22 cellular contexts compared by ENCODE assay signal in genomic region chr15:41746802-41747201, GRCh38. TPM values are rescaled to one million over a fixed set of nuclear protein-coding genes. Genes with fewer than 3 reads are reported as not detected.
A peak's percentile ranks its signal among the peaks of the same experiment; 100 is the strongest.
DNase-seq lines count a peak whose midpoint lies in the region; ATAC-seq, FAIRE-seq and TF ChIP-seq lines count a peak whose summit lies in the region.
"Had no signal": no experiment of that assay in that cellular context is flagged by ENCODE, and none has a peak within 500 bp of the region (broad histone marks: within the 10 kb centered on the region; RNA-seq: fewer than 3 reads in every experiment).

No MANE protein-coding gene starts in this region.

- FAIRE-seq in A204.1 (lab: Jason Lieb, UNC): peak; percentile 34
- no peak for FAIRE-seq in astrocyte (lab: Jason Lieb, UNC)
- FAIRE-seq: urothelium cell line had no signal

- no peak overlapping the region for H3K27ac ChIP-seq in GM23248
- no peak overlapping the region for H3K27ac ChIP-seq in astrocyte (ENCODE audit: low read depth, low read length)
- no peak overlapping the region for H3K27ac ChIP-seq in endodermal cell (ENCODE audit: low read depth, low read length)
- H3K27ac ChIP-seq: WERI-Rb-1 had no signal

- TF ChIP-seq CTCF in astrocyte (IDR thresholded peaks at IDR 0.05; ENCODE audit: insufficient read depth, low read depth, low read length) (no peak), foreskin fibroblast (IDR thresholded peaks at IDR 0.05; ENCODE audit: low read depth, low read length) (no peak), endodermal cell (conservative IDR thresholded peaks at IDR 0.05) (no peak)

- peaks cover 11% of the 10 kb centered on the region for H3K36me3 ChIP-seq in GM23248 (ENCODE audit: low read depth)
- H3K36me3 ChIP-seq in astrocyte (ENCODE audit: insufficient read depth, low read length): peaks cover 20% of the 10 kb centered on the region
- peaks cover 59% of the 10 kb centered on the region for H3K36me3 ChIP-seq in endodermal cell (ENCODE audit: control insufficient read depth, insufficient read depth, low read length)

- H3K27ac Mint-ChIP-seq in astrocyte (ENCODE audit: unreplicated experiment) (no peak overlapping the region), endodermal cell (no peak overlapping the region)
- H3K27ac Mint-ChIP-seq: CD4-positive, alpha-beta T cell; T-helper 17 cell had no signal

- no peak overlapping the region for H3K4me2 ChIP-seq in GM23248 (ENCODE audit: unreplicated experiment)
- no peak overlapping the region for H3K4me2 ChIP-seq in astrocyte (ENCODE audit: low read length)

- H3K27me3 Mint-ChIP-seq in astrocyte (ENCODE audit: low read depth, unreplicated experiment) (no peaks in the 10 kb centered on the region), endodermal cell (ENCODE audit: insufficient read depth) (no peaks in the 10 kb centered on the region)
- H3K27me3 Mint-ChIP-seq: CD4-positive, alpha-beta T cell; T-helper 17 cell had no signal

- no peak overlapping the region for H3K9ac ChIP-seq in GM23248
- no peak overlapping the region for H3K9ac ChIP-seq in astrocyte (ENCODE audit: low read length)
- no peak overlapping the region for H3K9ac ChIP-seq in endodermal cell (ENCODE audit: extremely low read depth, low read length, poor library complexity, severe bottlenecking)

- no peak overlapping the region for H3K4me3 Mint-ChIP-seq in astrocyte (ENCODE audit: unreplicated experiment)
- H3K4me3 Mint-ChIP-seq in endodermal cell: no peak overlapping the region
- H3K4me3 Mint-ChIP-seq: CD4-positive, alpha-beta T cell; neural crest cell; T-helper 17 cell had no signal

- H4K20me1 ChIP-seq in GM23248 (ENCODE audit: insufficient read depth): no peaks in the 10 kb centered on the region
- peaks cover 16% of the 10 kb centered on the region for H4K20me1 ChIP-seq in astrocyte (ENCODE audit: insufficient read depth, low read length)

- H3K79me2 ChIP-seq in GM23248 (ENCODE audit: insufficient read depth) (no peaks in the 10 kb centered on the region), astrocyte (ENCODE audit: insufficient read depth, low read length) (no peaks in the 10 kb centered on the region)

- H3K9me3 Mint-ChIP-seq in astrocyte (ENCODE audit: unreplicated experiment) (no peaks in the 10 kb centered on the region), endodermal cell (no peaks in the 10 kb centered on the region)
- H3K9me3 Mint-ChIP-seq: CD4-positive, alpha-beta T cell; neural crest cell had no signal

- H3K36me3 Mint-ChIP-seq in astrocyte (ENCODE audit: low read depth, unreplicated experiment) (peaks cover 25% of the 10 kb centered on the region), endodermal cell (ENCODE audit: low read depth) (peaks cover 64% of the 10 kb centered on the region)

- H3K9me3 ChIP-seq in GM23248 (ENCODE audit: low read depth): no peaks in the 10 kb centered on the region
- H3K9me3 ChIP-seq in astrocyte (ENCODE audit: insufficient read depth, low read depth, low read length): no peaks in the 10 kb centered on the region
- H3K9me3 ChIP-seq in endodermal cell (ENCODE audit: control insufficient read depth, low read length): no peaks in the 10 kb centered on the region
- H3K9me3 ChIP-seq: mucosa of descending colon had no signal

- 84 to 89% methylated on average over 1 of the region's 1 CpG for WGBS in GM23248 (ENCODE audit: low coverage in 1 of 2, low lambda C conversion rate in 2 of 2, missing lambda C conversion rate in 2 of 2), 2 experiments
- WGBS in endodermal cell (ENCODE audit: insufficient coverage in 1 of 2, insufficient read length in 1 of 2), 2 experiments: 86% methylated on average over 1 of the region's 1 CpG; no CpG with 5 or more reads in 1 of the 2 experiments

- intact Hi-C loops in cardiac septum (cut with DNase I): no loop called here

- no peak for ATAC-seq in GM19023 (IDR thresholded peaks at IDR 0.05; ENCODE audit: unreplicated experiment)
- ATAC-seq: left ventricle myocardium superior, mucosa of descending colon, T-helper 17 cell had no signal

- H3K27me3 ChIP-seq in GM23248 (replicated peaks; ENCODE audit: insufficient read depth): no peaks in the 10 kb centered on the region
- H3K27me3 ChIP-seq in astrocyte (ENCODE audit: insufficient read depth, low read length): no peaks in the 10 kb centered on the region
- no peaks in the 10 kb centered on the region for H3K27me3 ChIP-seq in endodermal cell (ENCODE audit: control insufficient read depth, insufficient read depth, low read length, poor library complexity, severe bottlenecking)

- H2AFZ ChIP-seq in GM23248 (no peak overlapping the region), astrocyte (ENCODE audit: low read depth, low read length) (no peak overlapping the region)

- H3K4me1 Mint-ChIP-seq in astrocyte (ENCODE audit: low read depth, unreplicated experiment) (no peaks in the 10 kb centered on the region), endodermal cell (no peaks in the 10 kb centered on the region)
- H3K4me1 Mint-ChIP-seq: neural crest cell had no signal

- H3F3A ChIP-seq in GM23248 (ENCODE audit: insufficient read depth): no peaks in the 10 kb centered on the region

- no peaks in the 10 kb centered on the region for H3K9me2 ChIP-seq in GM23248 (ENCODE audit: insufficient read depth)

- DNase-seq in GM23248 (peak; percentile 64), astrocyte (ENCODE audit: low read depth) (peak; percentile 8), foreskin fibroblast (peak; percentile 8 to 11), cardiac septum (ENCODE audit: low spot score) (no peak), endodermal cell (no peak), OCI-M2 (lab: John Stamatoyannopoulos, UW; ENCODE audit: unreplicated experiment) (no peak)
- DNase-seq: activated naive CD4-positive, alpha-beta T cell; CD4-positive, alpha-beta T cell; cortex of kidney; KG1; left ventricle myocardium superior; mucosa of descending colon; NCI-H1105 treated with DMSO at 0.1 percent for 48 hours; NCI-H526; SHP77 treated with DMSO at 0.1 percent for 48 hours; substantia nigra; T-helper 17 cell; WERI-Rb-1 had no signal

- H3K4me1 ChIP-seq in GM23248 (ENCODE audit: insufficient read depth) (no peaks in the 10 kb centered on the region), astrocyte (ENCODE audit: insufficient read depth, low read length) (no peaks in the 10 kb centered on the region), endodermal cell (ENCODE audit: control insufficient read depth, insufficient read depth, low read length) (no peaks in the 10 kb centered on the region)

- H3K4me3 ChIP-seq in GM23248: no peak overlapping the region
- H3K4me3 ChIP-seq in astrocyte (ENCODE audit: insufficient read depth, low read depth, low read length): no peak overlapping the region
- H3K4me3 ChIP-seq in foreskin fibroblast (ENCODE audit: low read depth in 1 of 2, low read length in 2 of 2): no peak overlapping the region
- H3K4me3 ChIP-seq in endodermal cell (ENCODE audit: low read length): no peak overlapping the region
- H3K4me3 ChIP-seq: mucosa of descending colon had no signal

- in situ Hi-C loops in GM23248 (cut with MboI): no loop called here

RNA-seq across cellular contexts. Expression of gene MAPKBP1, which starts 27.5 kb away (rescaled TPM):
- total RNA-seq in GM23248 (2014; rRNA removed; shearing (Covaris generic)): 8.5 and 12.3 TPM in 2 replicates
- polyA plus RNA-seq in GM23248 (2016; fragmentation: Nextera tagmentation; extraction: Ambion mirVana): 4.4 and 5.2 TPM in 2 replicates
- total RNA-seq in astrocyte: 30.8 and 30.9 TPM in 2 replicates
- 15.6 TPM for total RNA-seq in cardiac septum
- 10 to 100 TPM; 16.7 to 26.3 TPM for total RNA-seq in endodermal cell
- 19.1 TPM for polyA plus RNA-seq in endodermal cell (2013, experiment 1 of 2)
- polyA plus RNA-seq in endodermal cell (2013, experiment 2 of 2): 15.9 TPM

Comparison
In these comparisons a context has a peak if more than half of its experiments do, and no peak if none do; other contexts are left out.
1. DNase-seq: peak in GM23248 (single experiment), astrocyte (single experiment) and foreskin fibroblast (2 of 2); none in cardiac septum (single experiment), endodermal cell (single experiment) and OCI-M2 (single experiment).